In the genomic region with DNA sequence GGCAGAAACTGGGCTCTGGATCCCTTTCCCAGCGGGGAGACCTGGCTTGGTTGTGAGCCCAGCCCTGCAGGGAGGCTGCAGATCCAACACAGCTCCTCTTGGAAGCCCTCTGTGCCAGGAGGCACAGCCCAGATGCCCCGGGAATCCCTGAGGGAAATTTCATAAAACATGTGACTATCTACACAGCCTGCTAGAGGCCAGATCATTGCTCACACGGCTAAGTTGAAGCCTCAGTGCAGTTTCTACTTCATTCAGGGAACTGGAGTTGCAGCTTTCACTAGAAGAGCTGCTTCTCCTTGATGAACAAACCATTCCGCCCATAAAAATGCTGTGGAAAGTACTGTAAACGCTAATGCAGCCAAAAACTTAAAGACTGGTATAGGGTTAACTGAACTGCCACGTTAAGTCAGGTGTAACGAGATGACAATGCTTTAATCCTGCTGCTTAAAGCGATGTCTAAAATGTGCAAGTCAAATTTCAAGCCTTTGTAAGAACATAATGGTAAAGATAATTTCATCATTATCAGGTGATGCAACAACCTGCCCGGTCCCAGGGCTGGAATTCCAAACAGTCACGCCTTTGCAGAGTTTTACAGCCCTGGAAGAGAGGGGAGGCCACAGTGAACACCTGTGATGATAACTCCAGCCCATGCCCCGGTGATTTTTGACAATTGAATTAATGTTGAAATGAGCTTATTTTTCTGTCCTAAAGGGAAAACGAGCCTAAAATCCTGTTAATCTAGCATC, we compare ENCODE assay signal across 11 cellular contexts.
DNase-seq lines count a peak whose midpoint lies in the region; ATAC-seq and TF ChIP-seq lines count a peak whose summit lies in the region.
"Had no signal": no experiment of that assay in that cellular context is flagged by ENCODE, and none has a peak within 500 bp of the region (broad histone marks: within the 10 kb centered on the region; RNA-seq: fewer than 3 reads in every experiment).

No MANE protein-coding gene starts in this region.

- no peak overlapping the region for H3K4me3 Mint-ChIP-seq in progenitor cell of endocrine pancreas (ENCODE audit: low read depth)
- H3K4me3 Mint-ChIP-seq: IgD-negative memory B cell, T-helper 17 cell had no signal

- no peak for ATAC-seq in GM21619 (IDR thresholded peaks at IDR 0.05; ENCODE audit: unreplicated experiment)
- ATAC-seq: T-helper 17 cell had no signal

- H3K4me3 ChIP-seq in NB4 (ENCODE audit: low read depth, low read length) = no peak overlapping the region
- H3K4me3 ChIP-seq: lower lobe of right lung had no signal

- TF ChIP-seq CTCF in NB4 (IDR thresholded peaks at IDR 0.05; ENCODE audit: low read depth, low read length) (no peak), progenitor cell of endocrine pancreas (IDR thresholded peaks at IDR 0.05; ENCODE audit: unreplicated experiment) (no peak)

- H3K36me3 Mint-ChIP-seq in progenitor cell of endocrine pancreas (ENCODE audit: insufficient read depth) = peaks cover 23% of the 10 kb centered on the region

- DNase-seq in DMS 273 (lab: John Stamatoyannopoulos, UW; ENCODE audit: unreplicated experiment) (peak; percentile 84), NB4 (ENCODE audit: low read depth) (peak; percentile 30), cerebellum (ENCODE audit: low spot score) (peak; percentile 39), progenitor cell of endocrine pancreas (ENCODE audit: low spot score, unreplicated experiment) (no peak), NCI-H748 treated with DMSO at 0.1 percent for 48 hours (lab: John Stamatoyannopoulos, UW) (no peak), SKM-1 (lab: John Stamatoyannopoulos, UW; ENCODE audit: unreplicated experiment) (no peak), NCI-H1092 treated with DMSO at 0.1 percent for 48 hours (lab: John Stamatoyannopoulos, UW) (no peak)
- DNase-seq: T-helper 17 cell had no signal

- H3K27me3 Mint-ChIP-seq in progenitor cell of endocrine pancreas = no peaks in the 10 kb centered on the region
- H3K27me3 Mint-ChIP-seq: IgD-negative memory B cell had no signal

- TF ChIP-seq POLR2A in NB4 (IDR thresholded peaks at IDR 0.05; ENCODE audit: extremely low read depth, insufficient read length) = no peak

- H3K27ac Mint-ChIP-seq in progenitor cell of endocrine pancreas = peak overlapping the region; percentile 74
- H3K27ac Mint-ChIP-seq: IgD-negative memory B cell, T-helper 17 cell had no signal

- H3K4me1 Mint-ChIP-seq in progenitor cell of endocrine pancreas (ENCODE audit: low read depth) = peaks cover 25% of the 10 kb centered on the region
- H3K4me1 Mint-ChIP-seq: T-helper 17 cell had no signal

- no peaks in the 10 kb centered on the region for H3K9me3 Mint-ChIP-seq in progenitor cell of endocrine pancreas (ENCODE audit: low read depth)

Comparison
In these comparisons a context has a peak if more than half of its experiments do, and no peak if none do; other contexts are left out.
1. DNase-seq: peak in DMS 273 (single experiment), NB4 (single experiment) and cerebellum (single experiment); none in progenitor cell of endocrine pancreas (single experiment), NCI-H748 treated with DMSO at 0.1 percent for 48 hours (single experiment), SKM-1 (single experiment) and NCI-H1092 treated with DMSO at 0.1 percent for 48 hours (single experiment).